In the genomic region with DNA sequence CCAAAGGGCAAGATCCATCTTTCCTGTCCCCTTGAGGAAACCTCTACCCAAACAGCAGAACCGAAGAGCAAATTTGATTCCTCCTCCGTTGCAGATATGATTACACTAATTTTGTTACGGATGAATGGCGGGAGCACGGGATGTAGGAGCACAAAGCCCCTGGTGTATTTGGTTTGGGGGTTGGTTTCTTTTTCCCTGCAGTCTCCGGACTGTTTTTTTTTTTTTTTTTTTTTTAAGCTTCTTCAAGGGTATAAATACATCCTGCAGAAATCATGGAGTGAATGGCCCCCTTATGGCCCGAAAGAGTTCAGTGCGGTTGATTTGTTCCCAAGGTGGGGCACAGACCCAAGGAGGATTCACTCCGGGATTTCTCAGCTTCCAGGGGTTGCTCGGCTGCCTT, we compare ENCODE assay signal across 21 cellular contexts.
"Had no signal": no experiment of that assay in that cellular context is flagged by ENCODE, and none has a peak within 500 bp of the region (broad histone marks: within the 10 kb centered on the region; RNA-seq: fewer than 3 reads in every experiment).

No MANE protein-coding gene starts in this region.

- H3K4me1 Mint-ChIP-seq: stimulated activated effector memory CD8-positive, alpha-beta T cell treated with anti-CD3 and anti-CD28 coated beads, Interleukin-12 subunit alpha, Interleukin-12 subunit beta, amount 100 ng/mL, for 72 hours had no signal

- H3K27ac ChIP-seq: adrenal gland, gastroesophageal sphincter, pancreas, right lobe of liver, stomach, thoracic aorta, VCaP had no signal

- H3K36me3 Mint-ChIP-seq: activated naive CD4-positive, alpha-beta T cell treated with anti-CD3 and anti-CD28 coated beads, Interleukin-2, amount 50 U/mL, for 72 hours; stimulated activated effector memory CD8-positive, alpha-beta T cell treated with anti-CD3 and anti-CD28 coated beads, Interleukin-12 subunit alpha, Interleukin-12 subunit beta, amount 100 ng/mL, for 72 hours had no signal

- H3K4me3 ChIP-seq: adrenal gland, gastroesophageal sphincter, lung, pancreas, right lobe of liver, stomach, thoracic aorta had no signal

- H3K36me3 ChIP-seq: adrenal gland, gastroesophageal sphincter, heart left ventricle, pancreas, right lobe of liver, stomach, thoracic aorta had no signal

- H3K27ac Mint-ChIP-seq: activated naive CD4-positive, alpha-beta T cell treated with anti-CD3 and anti-CD28 coated beads, Interleukin-2, amount 50 U/mL, for 72 hours; activated T-cell treated with anti-CD3 and anti-CD28 coated beads, Interleukin-2, amount 50 U/mL, for 72 hours; stimulated activated effector memory CD8-positive, alpha-beta T cell treated with anti-CD3 and anti-CD28 coated beads, Interleukin-12 subunit alpha, Interleukin-12 subunit beta, amount 100 ng/mL, for 72 hours had no signal

- H3K27me3 ChIP-seq: adrenal gland, heart left ventricle, pancreas, right lobe of liver, stomach had no signal

- ATAC-seq: activated naive CD4-positive, alpha-beta T cell treated with anti-CD3 and anti-CD28 coated beads, Interleukin-2, amount 50 U/mL, for 72 hours; activated T-cell treated with anti-CD3 and anti-CD28 coated beads, Interleukin-2, amount 50 U/mL, for 72 hours; esophagus mucosa; gastroesophageal sphincter; left lobe of liver; pancreas; right lobe of liver; stimulated activated effector memory CD8-positive, alpha-beta T cell treated with anti-CD3 and anti-CD28 coated beads, Interleukin-12 subunit alpha, Interleukin-12 subunit beta, amount 100 ng/mL, for 72 hours had no signal

- DNase-seq: activated CD4-positive, alpha-beta T cell treated with anti-CD3 and anti-CD28 coated beads, Interleukin-2, amount 50 U/mL, for 4 hours; activated gamma-delta T cell; activated T-cell treated with anti-CD3 and anti-CD28 coated beads, Interleukin-2, amount 50 U/mL, for 72 hours; adrenal gland; cerebellar nuclear complex; effector CD4-positive, alpha-beta T cell; heart left ventricle; kidney; pancreas; right lobe of liver; small intestine; stimulated activated CD4-positive, alpha-beta T cell treated with anti-CD3 and anti-CD28 coated beads, Interleukin-4, amount 100 ng/mL, for 24 hours; stomach had no signal

- H3K9me3 ChIP-seq: adrenal gland, gastroesophageal sphincter, heart left ventricle, pancreas, right lobe of liver, stomach, thoracic aorta had no signal

- H3K4me1 ChIP-seq: adrenal gland, gastroesophageal sphincter, pancreas, right lobe of liver, stomach had no signal

- H3K4me3 Mint-ChIP-seq: activated T-cell treated with anti-CD3 and anti-CD28 coated beads, Interleukin-2, amount 50 U/mL, for 72 hours; stimulated activated effector memory CD8-positive, alpha-beta T cell treated with anti-CD3 and anti-CD28 coated beads, Interleukin-12 subunit alpha, Interleukin-12 subunit beta, amount 100 ng/mL, for 72 hours had no signal

- H3K9me3 Mint-ChIP-seq: activated naive CD4-positive, alpha-beta T cell treated with anti-CD3 and anti-CD28 coated beads, Interleukin-2, amount 50 U/mL, for 72 hours; activated T-cell treated with anti-CD3 and anti-CD28 coated beads, Interleukin-2, amount 50 U/mL, for 72 hours; stimulated activated effector memory CD8-positive, alpha-beta T cell treated with anti-CD3 and anti-CD28 coated beads, Interleukin-12 subunit alpha, Interleukin-12 subunit beta, amount 100 ng/mL, for 72 hours had no signal
